22 cellular contexts compared by ENCODE assay signal in the genomic region with DNA sequence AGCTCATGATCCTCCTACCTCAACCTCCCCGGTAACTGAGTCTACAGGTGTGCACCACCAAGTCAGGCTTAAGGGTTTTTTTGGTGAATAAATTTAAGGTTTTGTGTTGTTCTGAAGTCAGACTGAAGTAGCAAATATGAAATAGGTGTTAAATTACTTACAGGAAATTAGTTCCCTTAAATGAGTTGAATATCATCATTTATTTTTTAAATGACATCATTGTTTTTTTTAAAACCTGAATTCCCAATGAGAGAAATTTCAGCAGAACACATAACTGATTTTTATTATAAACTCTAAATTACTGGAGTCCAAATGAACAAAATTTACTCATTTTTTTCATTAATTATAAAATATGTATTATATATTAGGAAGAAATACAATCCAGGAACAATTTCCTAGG. TPM values are rescaled to one million over a fixed set of nuclear protein-coding genes. Genes with fewer than 3 reads are reported as not detected.
"Had no signal": no experiment of that assay in that cellular context is flagged by ENCODE, and none has a peak within 500 bp of the region (broad histone marks: within the 10 kb centered on the region; RNA-seq: fewer than 3 reads in every experiment).

No MANE protein-coding gene starts in this region.

- FAIRE-seq: HTR-8/SVneo, RCC 7860 had no signal

- H3K4me1 ChIP-seq: SJSA1 had no signal

- H3K27me3 ChIP-seq: MG63 had no signal

- H3K9me3 ChIP-seq: MG63, SJSA1 had no signal

- H3K27ac ChIP-seq: HL-60, SJSA1, SK-N-MC had no signal

- H3K36me3 ChIP-seq: MG63, SJSA1 had no signal

- H3K4me3 ChIP-seq: MG63, SJSA1, SK-N-MC had no signal

- DNase-seq: Karpas-422, KG1, NCI-H1092, NCI-H1105 treated with DMSO at 0.1 percent for 48 hours, NCI-H1417 treated with DMSO at 0.1 percent for 48 hours, NCI-H1694 treated with DMSO at 0.1 percent for 48 hours, NCI-H2081 treated with DMSO at 0.1 percent for 48 hours, NCI-H2171, NCI-H226, NCI-H446, NCI-H510A, NCI-H524 treated with DMSO at 0.1 percent for 48 hours, NCI-H774, Right ventricle myocardium superior, RPMI8226, SIG-M5 had no signal

RNA-seq across cellular contexts. Expression of a gene that starts 33.0 kb away (rescaled TPM):
- total RNA-seq: SJSA1 had no signal
